Comparison of ENCODE assay signal across 8 cellular contexts in genomic region chr17:73228748-73229236, GRCh38. TPM values are rescaled to one million over a fixed set of nuclear protein-coding genes. Genes with fewer than 3 reads are reported as not detected.
DNase-seq lines count a peak whose midpoint lies in the region; ATAC-seq and TF ChIP-seq lines count a peak whose summit lies in the region.

No MANE protein-coding gene starts in this region.

- peak overlapping the region in 5 of 6 donors; percentile 2 to 81 (median 59) for H3K27ac Mint-ChIP-seq in immature natural killer cell
- H3K27ac Mint-ChIP-seq in stimulated activated effector memory CD8-positive, alpha-beta T cell treated with anti-CD3 and anti-CD28 coated beads, Interleukin-12 subunit alpha, Interleukin-12 subunit beta, amount 100 ng/mL, for 72 hours = peak overlapping the region; percentile 32

- H3K4me1 ChIP-seq in SK-N-SH (ENCODE audit: control insufficient read depth in 1 of 2, insufficient read depth in 2 of 2, low read depth in 1 of 2, low read length in 1 of 2) = peaks cover 32 to 35% of the 10 kb centered on the region in 2 experiments
- H3K4me1 ChIP-seq in OCI-LY7 (ENCODE audit: insufficient read depth, low read length, poor library complexity, severe bottlenecking) = peaks cover 49% of the 10 kb centered on the region

- H3K9ac ChIP-seq in SK-N-SH = no peak overlapping the region

- H3K36me3 ChIP-seq in SK-N-SH (replicated peaks in 1 of 2; ENCODE audit: control insufficient read depth in 1 of 2, insufficient read depth in 2 of 2, low read length in 1 of 2) (peaks cover 3 to 5% of the 10 kb centered on the region in 2 experiments), OCI-LY7 (ENCODE audit: insufficient read depth, low read length) (peaks cover 25% of the 10 kb centered on the region)

- H3K27me3 ChIP-seq in SK-N-SH (ENCODE audit: insufficient read depth) = no peaks in the 10 kb centered on the region

- CTCF ChIA-PET in SK-N-SH (lab: Yijun Ruan, JAX) = interaction anchor here (1.1 to 2.2 kb wide), 7 partner anchors 17 to 503 kb away, joined by 3 to 11 read pairs (median 6); no protein-coding TSS in a partner anchor
- CTCF ChIA-PET in OCI-LY7 (lab: Charles Lee; ENCODE audit: unreplicated experiment) = no interaction called here

- peaks cover 27% of the 10 kb centered on the region for H3F3A ChIP-seq in SK-N-SH (replicated peaks; ENCODE audit: insufficient read depth)

- intact Hi-C loops in OCI-LY7 (cut with micrococcal nuclease; ENCODE audit: unreplicated experiment) = no loop called here

- POLR2A ChIA-PET in SK-N-SH (lab: Yijun Ruan, JAX) = no interaction called here
- POLR2A ChIA-PET in OCI-LY7 (lab: Charles Lee) = interaction anchor here (0.7 to 2.3 kb wide), 4 partner anchors 9 to 22 kb away, joined by 3 to 8 read pairs (median 6); no protein-coding TSS in a partner anchor

- peak overlapping the region; percentile 28 to 42 for H3K27ac ChIP-seq in SK-N-SH (ENCODE audit: low read depth in 2 of 2, low read length in 1 of 2)
- H3K27ac ChIP-seq in OCI-LY7 (ENCODE audit: low read depth, low read length, poor library complexity, severe bottlenecking) = no peak overlapping the region

- H3K9me2 ChIP-seq in SK-N-SH (no peaks in the 10 kb centered on the region), OCI-LY7 (ENCODE audit: insufficient read depth, low read length) (no peaks in the 10 kb centered on the region)

- H3K4me2 ChIP-seq in SK-N-SH (peak overlapping the region; percentile 49), OCI-LY7 (ENCODE audit: low read length) (peak overlapping the region; percentile 43; the same call in 1 of the 2 replicates)

- no peaks in the 10 kb centered on the region for H3K36me3 Mint-ChIP-seq in immature natural killer cell
- H3K36me3 Mint-ChIP-seq in stimulated activated effector memory CD8-positive, alpha-beta T cell treated with anti-CD3 and anti-CD28 coated beads, Interleukin-12 subunit alpha, Interleukin-12 subunit beta, amount 100 ng/mL, for 72 hours = peaks cover 36% of the 10 kb centered on the region

- no peak overlapping the region for H2AFZ ChIP-seq in SK-N-SH (ENCODE audit: low read depth)
- no peak overlapping the region for H2AFZ ChIP-seq in OCI-LY7 (ENCODE audit: low read length)

- peaks cover 65 to 85% of the 10 kb centered on the region in 2 donors for H3K4me1 Mint-ChIP-seq in immature natural killer cell
- peaks cover 62% of the 10 kb centered on the region for H3K4me1 Mint-ChIP-seq in stimulated activated effector memory CD8-positive, alpha-beta T cell treated with anti-CD3 and anti-CD28 coated beads, Interleukin-12 subunit alpha, Interleukin-12 subunit beta, amount 100 ng/mL, for 72 hours

- TSS peak; percentile 21 for BruUV-seq in OCI-LY7 (replicated peaks; lab: Mats Ljungman, UMichigan)

- H4K20me1 ChIP-seq in SK-N-SH (ENCODE audit: insufficient read depth) (peaks cover 36% of the 10 kb centered on the region), OCI-LY7 (ENCODE audit: insufficient read depth, low read length) (peaks cover 33% of the 10 kb centered on the region)

- H3K79me2 ChIP-seq in SK-N-SH (ENCODE audit: insufficient read depth) (peaks cover 93% of the 10 kb centered on the region), OCI-LY7 (ENCODE audit: insufficient read depth, low read depth, low read length) (peaks cover 82% of the 10 kb centered on the region)

- DNase-seq in SK-N-SH (no peak), OCI-LY7 (ENCODE audit: low spot score) (no peak), astrocyte of the hippocampus (ENCODE audit: low read depth, low spot score) (peak; percentile 79), immature natural killer cell (peak in 1 of 3 donors; percentile 17)
- peak in 1 of 2 donors; percentile 13 for DNase-seq in stimulated activated effector memory CD8-positive, alpha-beta T cell treated with anti-CD3 and anti-CD28 coated beads, Interleukin-12 subunit alpha, Interleukin-12 subunit beta, amount 100 ng/mL, for 72 hours (ENCODE audit: low spot score in 2 of 2)

- no peak for TF ChIP-seq RAD21 in SK-N-SH (IDR thresholded peaks at IDR 0.05; ENCODE audit: low read length)

- H3K27me3 Mint-ChIP-seq in immature natural killer cell (ENCODE audit: low read depth in 3 of 3) = peaks cover 6 to 20% (median 7%) of the 10 kb centered on the region in 3 donors

- peak overlapping the region in 3 of 5 donors; percentile 9 to 36 (median 19) for H3K4me3 Mint-ChIP-seq in immature natural killer cell
- H3K4me3 Mint-ChIP-seq in stimulated activated effector memory CD8-positive, alpha-beta T cell treated with anti-CD3 and anti-CD28 coated beads, Interleukin-12 subunit alpha, Interleukin-12 subunit beta, amount 100 ng/mL, for 72 hours = peak overlapping the region; percentile 90

- H3K4me3 ChIP-seq in SK-N-SH (ENCODE audit: low read depth in 2 of 2, low read length in 1 of 2) = no peak overlapping the region
- no peak overlapping the region for H3K4me3 ChIP-seq in OCI-LY7 (ENCODE audit: low read depth, low read length, poor library complexity, severe bottlenecking)

- WGBS in SK-N-SH (ENCODE audit: low lambda C conversion rate) = 8% methylated on average over 2 of the region's 2 CpGs

- H3K9me3 Mint-ChIP-seq in immature natural killer cell = no peaks in the 10 kb centered on the region
- H3K9me3 Mint-ChIP-seq in stimulated activated effector memory CD8-positive, alpha-beta T cell treated with anti-CD3 and anti-CD28 coated beads, Interleukin-12 subunit alpha, Interleukin-12 subunit beta, amount 100 ng/mL, for 72 hours = no peaks in the 10 kb centered on the region

- no peak for TF ChIP-seq CTCF in SK-N-SH (IDR thresholded peaks at IDR 0.05)
- TF ChIP-seq CTCF in OCI-LY7 (conservative IDR thresholded peaks at IDR 0.05; ENCODE audit: low read length) = no peak

- ATAC-seq in SK-N-SH treated with all-trans-retinoic acid at 6 μM for 48 hours = no peak
- peak; percentile 34 for ATAC-seq in HG02610 (IDR thresholded peaks at IDR 0.05; ENCODE audit: unreplicated experiment)
- peak; percentile 38 for ATAC-seq in stimulated activated effector memory CD8-positive, alpha-beta T cell treated with anti-CD3 and anti-CD28 coated beads, Interleukin-12 subunit alpha, Interleukin-12 subunit beta, amount 100 ng/mL, for 72 hours
- ATAC-seq in HG03565 (IDR thresholded peaks at IDR 0.05; ENCODE audit: unreplicated experiment) = no peak

- no peaks in the 10 kb centered on the region for H3K9me3 ChIP-seq in SK-N-SH
- H3K9me3 ChIP-seq in OCI-LY7 (ENCODE audit: low read length) = no peaks in the 10 kb centered on the region

- no peak for TF ChIP-seq EP300 in SK-N-SH (IDR thresholded peaks at IDR 0.05; ENCODE audit: borderline replicate concordance in 1 of 2, low read depth in 1 of 2, low read length in 1 of 2)

TF ChIP-seq in SK-N-SH, 30 proteins besides CTCF, POLR2A, EP300 and RAD21 (continues in another document):
- TF ChIP-seq TAF1 (IDR thresholded peaks at IDR 0.05; ENCODE audit: borderline replicate concordance, low read depth, low read length) (no peak), JUND (IDR thresholded peaks at IDR 0.05) (peak; percentile 43; the same call in 1 of the 2 replicates), MXI1 (IDR thresholded peaks at IDR 0.05; ENCODE audit: low read depth, low read length) (no peak), MAX (IDR thresholded peaks at IDR 0.05; ENCODE audit: low read depth) (peak; percentile 60)

TF ChIP-seq in SK-N-SH treated with all-trans-retinoic acid at 6 μM for 48 hours, 23 proteins besides CTCF, POLR2A, EP300 and RAD21 (continues in another document):
- TF ChIP-seq TSHZ2 (CRISPR knock-in tag; IDR thresholded peaks at IDR 0.05) (no peak), TOX (CRISPR knock-in tag; IDR thresholded peaks at IDR 0.05; ENCODE audit: borderline replicate concordance) (no peak)

RNA-seq across cellular contexts. Expression of gene CPSF4L, which starts 32.9 kb away (rescaled TPM):
- polyA plus RNA-seq in SK-N-SH (2012; rRNA removed) = 0.10 TPM in 1 of 2 replicates, not detected in the other
- polyA plus RNA-seq in SK-N-SH (2012; cell fraction: cytosol; rRNA removed) = not detected in 2 replicates
- not detected in 2 replicates for polyA plus RNA-seq in SK-N-SH (2012; cell fraction: nucleus; rRNA removed)
- total RNA-seq in OCI-LY7 (2014; rRNA removed; shearing (Covaris generic)) = not detected in 2 replicates
- not detected in 2 replicates for total RNA-seq in OCI-LY7 (2022)
- not detected for polyA plus RNA-seq in immature natural killer cell

RNA-seq across cellular contexts. Expression of gene COG1, which starts 35.9 kb away (rescaled TPM):
- polyA plus RNA-seq in SK-N-SH (2012; rRNA removed) (52.8 and 53.1 TPM in 2 replicates), immature natural killer cell (10 to 100 TPM in 2 of 3 donors, 1 to 10 TPM in 1; 9.6 to 33.6 (median 17.2) TPM)
- polyA plus RNA-seq in SK-N-SH (2012; cell fraction: cytosol; rRNA removed) = 21.9 and 24.1 TPM in 2 replicates
- 159 and 187 TPM in 2 replicates for polyA plus RNA-seq in SK-N-SH (2012; cell fraction: nucleus; rRNA removed)
- 19.8 and 38.3 TPM in 2 replicates for total RNA-seq in OCI-LY7 (2014; rRNA removed; shearing (Covaris generic))
- total RNA-seq in OCI-LY7 (2022) = 44.1 and 47.5 TPM in 2 replicates

Comparison
In these comparisons a context has a peak if more than half of its experiments do, and no peak if none do; other contexts are left out.
1. ATAC-seq: peak in HG02610 (single experiment) and stimulated activated effector memory CD8-positive, alpha-beta T cell treated with anti-CD3 and anti-CD28 coated beads, Interleukin-12 subunit alpha, Interleukin-12 subunit beta, amount 100 ng/mL, for 72 hours (single experiment); none in SK-N-SH treated with all-trans-retinoic acid at 6 μM for 48 hours (single experiment) and HG03565 (single experiment).